Comparison of ENCODE assay signal across 9 cellular contexts in the genomic region with DNA sequence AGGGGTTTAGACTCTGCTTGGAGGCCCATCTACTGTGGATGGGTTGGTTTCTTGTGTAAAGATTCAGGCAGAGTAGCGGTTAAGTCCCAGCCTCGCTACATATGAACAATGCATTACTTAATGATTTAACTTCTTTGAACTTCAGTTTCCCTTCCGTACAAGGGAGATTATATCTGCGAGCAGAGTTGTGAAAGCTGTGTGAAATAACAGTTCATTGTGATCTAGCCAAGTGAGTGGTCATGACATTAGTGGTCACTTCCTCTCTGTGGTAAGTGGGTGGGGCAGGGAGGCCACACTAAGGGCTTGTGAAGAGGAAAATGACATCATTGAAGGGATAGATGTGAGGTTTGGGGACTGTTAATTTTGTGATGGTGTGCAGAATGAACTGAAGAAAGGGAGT. TPM values are rescaled to one million over a fixed set of nuclear protein-coding genes. Genes with fewer than 3 reads are reported as not detected.
A peak's percentile ranks its signal among the peaks of the same experiment; 100 is the strongest.
DNase-seq lines count a peak whose midpoint lies in the region; ATAC-seq and TF ChIP-seq lines count a peak whose summit lies in the region.
"Had no signal": no experiment of that assay in that cellular context is flagged by ENCODE, and none has a peak within 500 bp of the region (broad histone marks: within the 10 kb centered on the region; RNA-seq: fewer than 3 reads in every experiment).

No MANE protein-coding gene starts in this region.

- TF ChIP-seq CTCF in AG10803 (conservative IDR thresholded peaks at IDR 0.05; ENCODE audit: low read length) (no peak), fibroblast of pulmonary artery (IDR thresholded peaks at IDR 0.05; ENCODE audit: low read length, missing control alignments) (no peak)

- ATAC-seq in GM19023 (IDR thresholded peaks at IDR 0.05; ENCODE audit: unreplicated experiment) (peak; percentile 96), HG03108 (IDR thresholded peaks at IDR 0.05; ENCODE audit: unreplicated experiment) (peak; percentile 95), T-cell (replicated peaks in 1 of 4) (peak; percentile 69 to 83 (median 74))

- CTCF ChIA-PET in T-cell (lab: Charles Lee) = no interaction called here

- no peaks in the 10 kb centered on the region for H3K9me3 Mint-ChIP-seq in T-cell

- peaks cover 10 to 15% (median 13%) of the 10 kb centered on the region in 3 donors for H3K4me1 Mint-ChIP-seq in T-cell

- DNase-seq in AG10803 (ENCODE audit: low read depth) = peak; percentile 63
- DNase-seq in T-cell = peak in 27 of 34 experiments; percentile 8 to 62 (median 30)
- peak; percentile 98 for DNase-seq in fibroblast of pulmonary artery (ENCODE audit: low read depth)
- DNase-seq in stimulated activated naive CD4-positive, alpha-beta T cell treated with Interleukin-2 at 50 U/mL for 16 hours (lab: John Stamatoyannopoulos, UW) = peak; percentile 8
- DNase-seq in iPS-NIHi11 (ENCODE audit: low spot score) = no peak
- DNase-seq in NCI-H526 treated with DMSO at 0.1 percent for 48 hours (lab: John Stamatoyannopoulos, UW) = no peak

- H3K4me3 ChIP-seq in AG10803 (ENCODE audit: low read length) = no peak overlapping the region
- H3K4me3 ChIP-seq in fibroblast of pulmonary artery (replicated peaks; ENCODE audit: low read depth, low read length) = no peak overlapping the region
- H3K4me3 ChIP-seq: cardiac muscle cell had no signal

- peak overlapping the region; percentile 19 to 32 for H3K27ac Mint-ChIP-seq in T-cell

- peaks cover 3% of the 10 kb centered on the region for H3K36me3 Mint-ChIP-seq in T-cell

- POLR2A ChIA-PET in T-cell (lab: Charles Lee) = no interaction called here

- H3K4me3 Mint-ChIP-seq in T-cell = no peak overlapping the region

- no peaks in the 10 kb centered on the region for H3K27me3 Mint-ChIP-seq in T-cell

RNA-seq across cellular contexts. Expression of gene MEX3C, which starts 14.1 kb away (rescaled TPM):
- total RNA-seq in T-cell = 10 to 100 TPM; 45.3 to 64.2 (median 52.0) TPM

Comparison
In these comparisons a context has a peak if more than half of its experiments do, and no peak if none do; other contexts are left out.
1. DNase-seq: peak in AG10803 (single experiment), T-cell (27 of 34), fibroblast of pulmonary artery (single experiment) and stimulated activated naive CD4-positive, alpha-beta T cell treated with Interleukin-2 at 50 U/mL for 16 hours (single experiment); none in iPS-NIHi11 (single experiment) and NCI-H526 treated with DMSO at 0.1 percent for 48 hours (single experiment).
2. Peak in every context shown above with its lines, with median percentiles within 50 percentile points of each other: ATAC-seq.